ENCODE assay signal across 24 cellular contexts in genomic region chr5:156237361-156237760, GRCh38.
DNase-seq lines count a peak whose midpoint lies in the region; ATAC-seq and TF ChIP-seq lines count a peak whose summit lies in the region.
"Had no signal": no experiment of that assay in that cellular context is flagged by ENCODE, and none has a peak within 500 bp of the region (broad histone marks: within the 10 kb centered on the region; RNA-seq: fewer than 3 reads in every experiment).

No MANE protein-coding gene starts in this region.

- no peak for TF ChIP-seq POLR2A in upper lobe of left lung (IDR thresholded peaks at IDR 0.05)

- 85 to 88% methylated on average over 6 of the region's 6 CpGs for WGBS in upper lobe of left lung, 2 donors

- H3K27me3 ChIP-seq in GM06990 (replicated peaks; ENCODE audit: control insufficient read depth, insufficient read depth, low read length): no peaks in the 10 kb centered on the region
- H3K27me3 ChIP-seq in upper lobe of left lung: no peaks in the 10 kb centered on the region

- no peaks in the 10 kb centered on the region for H3K9me3 ChIP-seq in upper lobe of left lung

- TF ChIP-seq CTCF in GM06990 (IDR thresholded peaks at IDR 0.05; ENCODE audit: insufficient read depth, low read length, poor library complexity, severe bottlenecking) (no peak), upper lobe of left lung (IDR thresholded peaks at IDR 0.05) (no peak)

- H3K36me3 ChIP-seq in GM06990 (ENCODE audit: control insufficient read depth, insufficient read depth, low read length): no peaks in the 10 kb centered on the region
- H3K36me3 ChIP-seq in upper lobe of left lung: no peaks in the 10 kb centered on the region

- no peak overlapping the region for H3K27ac ChIP-seq in upper lobe of left lung
- H3K27ac ChIP-seq: GM23248, RWPE1, SK-N-MC had no signal

- DNase-seq in GM06990 (ENCODE audit: extremely low read depth, insufficient read length) (peak; percentile 12), upper lobe of left lung (no peak)
- DNase-seq in activated CD8-positive, alpha-beta memory T cell treated with anti-CD3 and anti-CD28 coated beads, Interleukin-2, amount 50 U/mL, for 48 hours: no peak
- DNase-seq: AML-193; C1 segment of cervical spinal cord; CD8-positive, alpha-beta T cell; DMS153; GM23248; HCEC 1CT; MM.1S; NCI-H1048; NCI-H1417 treated with DMSO at 0.1 percent for 48 hours; NCI-H187; SHP77 treated with DMSO at 0.1 percent for 48 hours; T-helper 2 cell had no signal

- H3K4me1 ChIP-seq in upper lobe of left lung: no peaks in the 10 kb centered on the region

- H3K4me3 ChIP-seq in GM06990 (replicated peaks; ENCODE audit: low read depth, low read length) (no peak overlapping the region), upper lobe of left lung (no peak overlapping the region)
- H3K4me3 ChIP-seq: GM23248, K562, SK-N-MC had no signal

- TF ChIP-seq EP300 in upper lobe of left lung (IDR thresholded peaks at IDR 0.05): no peak

- peak; percentile 63 for ATAC-seq in GM19035 (IDR thresholded peaks at IDR 0.05; ENCODE audit: unreplicated experiment)
- ATAC-seq in HG02798 (IDR thresholded peaks at IDR 0.05; ENCODE audit: poor library complexity, unreplicated experiment): peak; percentile 41
- ATAC-seq in HG03103 (IDR thresholded peaks at IDR 0.05; ENCODE audit: low read depth, unreplicated experiment): peak; percentile 61
- ATAC-seq in GM19463 (IDR thresholded peaks at IDR 0.05; ENCODE audit: unreplicated experiment): no peak
- ATAC-seq in upper lobe of left lung (ENCODE audit: low FRiP score in 2 of 2): no peak
- no peak for ATAC-seq in GM21576 (IDR thresholded peaks at IDR 0.05; ENCODE audit: unreplicated experiment)
- ATAC-seq: CD8-positive, alpha-beta T cell; HepG2; K562 had no signal

Comparison
In these comparisons a context has a peak if more than half of its experiments do, and no peak if none do; other contexts are left out.
1. ATAC-seq: peak in GM19035 (single experiment), HG02798 (single experiment) and HG03103 (single experiment); none in GM19463 (single experiment), upper lobe of left lung (0 of 2) and GM21576 (single experiment).